In the genomic region with DNA sequence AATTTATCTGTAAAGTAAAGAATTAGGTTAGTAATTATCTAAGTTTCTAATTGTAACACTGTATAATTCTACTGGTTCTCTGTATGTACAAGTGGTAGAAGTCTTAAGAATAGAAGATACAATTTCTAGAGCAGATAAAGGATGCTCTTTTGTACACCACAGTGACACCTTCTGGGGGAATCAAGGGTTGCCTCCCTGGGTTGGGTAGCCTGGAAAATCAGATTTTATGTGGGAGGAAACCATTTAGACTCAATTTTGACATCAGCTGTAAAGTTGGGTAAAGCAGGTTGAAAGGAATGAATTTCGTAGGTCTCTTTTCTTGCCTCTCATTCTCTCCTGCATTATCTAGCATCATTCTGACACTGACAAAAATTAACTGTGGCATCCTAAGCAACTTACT, we compare ENCODE assay signal across 10 cellular contexts.
DNase-seq lines count a peak whose midpoint lies in the region; ATAC-seq, FAIRE-seq and TF ChIP-seq lines count a peak whose summit lies in the region.
"Had no signal": no experiment of that assay in that cellular context is flagged by ENCODE, and none has a peak within 500 bp of the region (broad histone marks: within the 10 kb centered on the region; RNA-seq: fewer than 3 reads in every experiment).

No MANE protein-coding gene starts in this region.

- no peak overlapping the region for H3K27ac ChIP-seq in DOHH2 (ENCODE audit: low read depth, low read length)
- H3K27ac ChIP-seq in brain microvascular endothelial cell = no peak overlapping the region
- no peak overlapping the region for H3K27ac ChIP-seq in aorta (ENCODE audit: low read depth in 1 of 2, low read length in 2 of 2)

- no peaks in the 10 kb centered on the region for H4K20me1 ChIP-seq in DOHH2 (ENCODE audit: control insufficient read depth, insufficient read depth, low read depth, low read length)

- H3K4me2 ChIP-seq in DOHH2 (ENCODE audit: low read length) = no peak overlapping the region

- DNase-seq in HT1080 (ENCODE audit: low read depth) (peak; percentile 34), brain microvascular endothelial cell (peak; percentile 5), nephron progenitor cell (peak; percentile 27), HTR-8/SVneo (ENCODE audit: insufficient read length, low spot score) (no peak), frontal cortex (ENCODE audit: low spot score in 2 of 2) (no peak), aorta (no peak)
- DNase-seq: activated naive CD8-positive, alpha-beta T cell treated with anti-CD3 and anti-CD28 coated beads, Interleukin-2, amount 50 U/mL, for 24 hours; T-helper 2 cell had no signal

- no peaks in the 10 kb centered on the region for H3K4me1 Mint-ChIP-seq in nephron progenitor cell
- H3K4me1 Mint-ChIP-seq: activated naive CD8-positive, alpha-beta T cell treated with anti-CD3 and anti-CD28 coated beads, Interleukin-2, amount 50 U/mL, for 24 hours had no signal

- no peaks in the 10 kb centered on the region for H3K79me2 ChIP-seq in DOHH2 (ENCODE audit: control insufficient read depth, low read length)

- H3K4me3 ChIP-seq in DOHH2 (ENCODE audit: low read length) (no peak overlapping the region), brain microvascular endothelial cell (ENCODE audit: low read depth, low read length) (no peak overlapping the region), aorta (ENCODE audit: low read length in 2 of 2) (no peak overlapping the region)

- no peaks in the 10 kb centered on the region for H3K36me3 Mint-ChIP-seq in nephron progenitor cell (ENCODE audit: low read depth)

- no peak for ATAC-seq in aorta (ENCODE audit: low FRiP score)
- ATAC-seq: activated naive CD8-positive, alpha-beta T cell treated with anti-CD3 and anti-CD28 coated beads, Interleukin-2, amount 50 U/mL, for 24 hours had no signal

- TF ChIP-seq CTCF in DOHH2 (IDR thresholded peaks at IDR 0.05; ENCODE audit: low read depth, low read length, poor library complexity, severe bottlenecking) (peak; percentile 33), brain microvascular endothelial cell (IDR thresholded peaks at IDR 0.05; ENCODE audit: low read depth, low read length, missing control alignments) (peak; percentile 53), nephron progenitor cell (IDR thresholded peaks at IDR 0.05) (peak; percentile 56)

- in situ Hi-C loops in brain microvascular endothelial cell (cut with HindIII; ENCODE audit: low pct_ligation_motif_present, low sequenced_read_pairs) = no loop called here

- H3K4me3 Mint-ChIP-seq in nephron progenitor cell = no peak overlapping the region
- H3K4me3 Mint-ChIP-seq: activated naive CD8-positive, alpha-beta T cell treated with anti-CD3 and anti-CD28 coated beads, Interleukin-2, amount 50 U/mL, for 24 hours had no signal

- H3K4me1 ChIP-seq in DOHH2 (ENCODE audit: control insufficient read depth, low read length) = no peaks in the 10 kb centered on the region
- H3K4me1 ChIP-seq in aorta (ENCODE audit: control insufficient read depth in 1 of 2, insufficient read depth in 2 of 2, low read length in 2 of 2) = no peaks in the 10 kb centered on the region

- intact Hi-C loops in aorta (cut with DNase I) = no loop called here

- no peak overlapping the region for H3K27ac Mint-ChIP-seq in nephron progenitor cell
- H3K27ac Mint-ChIP-seq: activated naive CD8-positive, alpha-beta T cell treated with anti-CD3 and anti-CD28 coated beads, Interleukin-2, amount 50 U/mL, for 24 hours had no signal

- peaks cover 12% of the 10 kb centered on the region for H3K27me3 Mint-ChIP-seq in nephron progenitor cell (ENCODE audit: low read depth, poor library complexity)
- H3K27me3 Mint-ChIP-seq: activated naive CD8-positive, alpha-beta T cell treated with anti-CD3 and anti-CD28 coated beads, Interleukin-2, amount 50 U/mL, for 24 hours had no signal

- WGBS in aorta, 2 donors = 68 to 78% methylated on average over 1 of the region's 1 CpG

- no peaks in the 10 kb centered on the region for H3K9me3 Mint-ChIP-seq in nephron progenitor cell
- H3K9me3 Mint-ChIP-seq: activated naive CD8-positive, alpha-beta T cell treated with anti-CD3 and anti-CD28 coated beads, Interleukin-2, amount 50 U/mL, for 24 hours had no signal

- H3K9me3 ChIP-seq in DOHH2 (ENCODE audit: control insufficient read depth, insufficient read depth, low read length) (no peaks in the 10 kb centered on the region), aorta (ENCODE audit: control insufficient read depth, low read length) (no peaks in the 10 kb centered on the region)

- no peaks in the 10 kb centered on the region for H3K27me3 ChIP-seq in DOHH2 (ENCODE audit: control insufficient read depth, low read length)
- H3K27me3 ChIP-seq in brain microvascular endothelial cell (replicated peaks) = no peaks in the 10 kb centered on the region
- no peaks in the 10 kb centered on the region for H3K27me3 ChIP-seq in aorta (ENCODE audit: control insufficient read depth in 1 of 2, insufficient read depth in 2 of 2, low read length in 1 of 2)

- H3K36me3 ChIP-seq in DOHH2 (ENCODE audit: control insufficient read depth, low read length) = no peaks in the 10 kb centered on the region
- H3K36me3 ChIP-seq in brain microvascular endothelial cell (replicated peaks) = no peaks in the 10 kb centered on the region
- no peaks in the 10 kb centered on the region for H3K36me3 ChIP-seq in aorta (ENCODE audit: control insufficient read depth in 1 of 2, insufficient read depth in 2 of 2, low read length in 1 of 2)

- H3K9me2 ChIP-seq in DOHH2 (replicated peaks; ENCODE audit: control insufficient read depth, low read length) = no peaks in the 10 kb centered on the region

- FAIRE-seq in HTR-8/SVneo (lab: Jason Lieb, UNC) (no peak), frontal cortex (lab: Jason Lieb, UNC) (no peak)
- FAIRE-seq: GM18507 had no signal

- no peaks in the 10 kb centered on the region for H3F3A ChIP-seq in DOHH2 (ENCODE audit: control insufficient read depth, insufficient read depth)

Comparison
In these comparisons a context has a peak if more than half of its experiments do, and no peak if none do; other contexts are left out.
1. DNase-seq: peak in HT1080 (single experiment), brain microvascular endothelial cell (single experiment) and nephron progenitor cell (single experiment); none in HTR-8/SVneo (single experiment), frontal cortex (0 of 2) and aorta (0 of 2).
2. Peak in every context shown above with its lines, with median percentiles within 50 percentile points of each other: CTCF ChIP-seq.